In the genomic region with DNA sequence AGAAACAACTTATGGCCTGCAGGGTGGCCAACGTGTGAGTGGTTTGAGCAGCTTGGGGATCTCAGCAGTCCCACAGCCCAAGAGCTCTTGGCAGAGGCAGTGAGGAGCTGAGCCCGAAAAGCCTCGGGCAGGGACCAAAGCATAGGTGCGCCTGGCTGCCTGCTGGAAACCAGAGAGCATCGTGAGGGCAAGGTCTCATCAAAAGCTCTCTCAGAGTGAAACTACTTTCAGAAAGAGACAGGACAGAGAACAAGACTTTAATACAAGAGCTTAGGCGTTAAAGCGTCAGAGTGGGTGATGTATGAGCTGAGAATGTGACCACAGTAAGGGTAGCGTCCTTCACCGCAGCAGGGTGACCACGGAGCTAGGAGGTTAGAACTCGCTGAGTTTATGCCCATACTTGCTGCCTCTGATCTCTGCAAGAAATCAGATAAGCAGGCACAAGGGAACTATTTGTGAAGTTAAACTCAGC, we compare ENCODE assay signal across 1 cellular context.
TF ChIP-seq lines count a peak whose summit lies in the region.

No MANE protein-coding gene starts in this region.

TF ChIP-seq in GM23338, 12 proteins besides CTCF, POLR2A, EP300 and RAD21 (continued from another document):
- TF ChIP-seq, protein P1, sequence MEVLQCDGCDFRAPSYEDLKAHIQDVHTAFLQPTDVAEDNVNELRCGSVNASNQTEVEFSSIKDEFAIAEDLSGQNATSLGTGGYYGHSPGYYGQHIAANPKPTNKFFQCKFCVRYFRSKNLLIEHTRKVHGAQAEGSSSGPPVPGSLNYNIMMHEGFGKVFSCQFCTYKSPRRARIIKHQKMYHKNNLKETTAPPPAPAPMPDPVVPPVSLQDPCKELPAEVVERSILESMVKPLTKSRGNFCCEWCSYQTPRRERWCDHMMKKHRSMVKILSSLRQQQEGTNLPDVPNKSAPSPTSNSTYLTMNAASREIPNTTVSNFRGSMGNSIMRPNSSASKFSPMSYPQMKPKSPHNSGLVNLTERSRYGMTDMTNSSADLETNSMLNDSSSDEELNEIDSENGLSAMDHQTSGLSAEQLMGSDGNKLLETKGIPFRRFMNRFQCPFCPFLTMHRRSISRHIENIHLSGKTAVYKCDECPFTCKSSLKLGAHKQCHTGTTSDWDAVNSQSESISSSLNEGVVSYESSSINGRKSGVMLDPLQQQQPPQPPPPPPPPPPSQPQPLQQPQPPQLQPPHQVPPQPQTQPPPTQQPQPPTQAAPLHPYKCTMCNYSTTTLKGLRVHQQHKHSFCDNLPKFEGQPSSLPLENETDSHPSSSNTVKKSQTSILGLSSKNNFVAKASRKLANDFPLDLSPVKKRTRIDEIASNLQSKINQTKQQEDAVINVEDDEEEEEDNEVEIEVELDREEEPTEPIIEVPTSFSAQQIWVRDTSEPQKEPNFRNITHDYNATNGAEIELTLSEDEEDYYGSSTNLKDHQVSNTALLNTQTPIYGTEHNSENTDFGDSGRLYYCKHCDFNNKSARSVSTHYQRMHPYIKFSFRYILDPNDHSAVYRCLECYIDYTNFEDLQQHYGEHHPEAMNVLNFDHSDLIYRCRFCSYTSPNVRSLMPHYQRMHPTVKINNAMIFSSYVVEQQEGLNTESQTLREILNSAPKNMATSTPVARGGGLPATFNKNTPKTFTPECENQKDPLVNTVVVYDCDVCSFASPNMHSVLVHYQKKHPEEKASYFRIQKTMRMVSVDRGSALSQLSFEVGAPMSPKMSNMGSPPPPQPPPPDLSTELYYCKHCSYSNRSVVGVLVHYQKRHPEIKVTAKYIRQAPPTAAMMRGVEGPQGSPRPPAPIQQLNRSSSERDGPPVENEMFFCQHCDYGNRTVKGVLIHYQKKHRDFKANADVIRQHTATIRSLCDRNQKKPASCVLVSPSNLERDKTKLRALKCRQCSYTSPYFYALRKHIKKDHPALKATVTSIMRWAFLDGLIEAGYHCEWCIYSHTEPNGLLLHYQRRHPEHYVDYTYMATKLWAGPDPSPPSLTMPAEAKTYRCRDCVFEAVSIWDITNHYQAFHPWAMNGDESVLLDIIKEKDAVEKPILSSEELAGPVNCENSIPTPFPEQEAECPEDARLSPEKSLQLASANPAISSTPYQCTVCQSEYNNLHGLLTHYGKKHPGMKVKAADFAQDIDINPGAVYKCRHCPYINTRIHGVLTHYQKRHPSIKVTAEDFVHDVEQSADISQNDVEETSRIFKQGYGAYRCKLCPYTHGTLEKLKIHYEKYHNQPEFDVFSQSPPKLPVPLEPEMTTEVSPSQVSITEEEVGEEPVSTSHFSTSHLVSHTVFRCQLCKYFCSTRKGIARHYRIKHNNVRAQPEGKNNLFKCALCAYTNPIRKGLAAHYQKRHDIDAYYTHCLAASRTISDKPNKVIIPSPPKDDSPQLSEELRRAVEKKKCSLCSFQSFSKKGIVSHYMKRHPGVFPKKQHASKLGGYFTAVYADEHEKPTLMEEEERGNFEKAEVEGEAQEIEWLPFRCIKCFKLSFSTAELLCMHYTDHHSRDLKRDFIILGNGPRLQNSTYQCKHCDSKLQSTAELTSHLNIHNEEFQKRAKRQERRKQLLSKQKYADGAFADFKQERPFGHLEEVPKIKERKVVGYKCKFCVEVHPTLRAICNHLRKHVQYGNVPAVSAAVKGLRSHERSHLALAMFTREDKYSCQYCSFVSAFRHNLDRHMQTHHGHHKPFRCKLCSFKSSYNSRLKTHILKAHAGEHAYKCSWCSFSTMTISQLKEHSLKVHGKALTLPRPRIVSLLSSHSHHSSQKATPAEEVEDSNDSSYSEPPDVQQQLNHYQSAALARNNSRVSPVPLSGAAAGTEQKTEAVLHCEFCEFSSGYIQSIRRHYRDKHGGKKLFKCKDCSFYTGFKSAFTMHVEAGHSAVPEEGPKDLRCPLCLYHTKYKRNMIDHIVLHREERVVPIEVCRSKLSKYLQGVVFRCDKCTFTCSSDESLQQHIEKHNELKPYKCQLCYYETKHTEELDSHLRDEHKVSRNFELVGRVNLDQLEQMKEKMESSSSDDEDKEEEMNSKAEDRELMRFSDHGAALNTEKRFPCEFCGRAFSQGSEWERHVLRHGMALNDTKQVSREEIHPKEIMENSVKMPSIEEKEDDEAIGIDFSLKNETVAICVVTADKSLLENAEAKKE (CRISPR knock-in tag; IDR thresholded peaks at IDR 0.05) = no peak
- TF ChIP-seq REST (IDR thresholded peaks at IDR 0.05; ENCODE audit: unreplicated experiment) (no peak), EZH2phosphoT487 (IDR thresholded peaks at IDR 0.05; ENCODE audit: unreplicated experiment) (no peak), POLR2AphosphoS5 (IDR thresholded peaks at IDR 0.05; ENCODE audit: low read depth) (no peak), ZNF114 (CRISPR knock-in tag; IDR thresholded peaks at IDR 0.05) (no peak), STAT1 (IDR thresholded peaks at IDR 0.05; ENCODE audit: unreplicated experiment) (no peak), NANOG (IDR thresholded peaks at IDR 0.05; ENCODE audit: borderline replicate concordance) (no peak), EZH2 (IDR thresholded peaks at IDR 0.05; ENCODE audit: low read depth, unreplicated experiment) (no peak), ZNF331 (CRISPR knock-in tag; IDR thresholded peaks at IDR 0.05; ENCODE audit: low read depth) (no peak)
- TF ChIP-seq, protein P2, sequence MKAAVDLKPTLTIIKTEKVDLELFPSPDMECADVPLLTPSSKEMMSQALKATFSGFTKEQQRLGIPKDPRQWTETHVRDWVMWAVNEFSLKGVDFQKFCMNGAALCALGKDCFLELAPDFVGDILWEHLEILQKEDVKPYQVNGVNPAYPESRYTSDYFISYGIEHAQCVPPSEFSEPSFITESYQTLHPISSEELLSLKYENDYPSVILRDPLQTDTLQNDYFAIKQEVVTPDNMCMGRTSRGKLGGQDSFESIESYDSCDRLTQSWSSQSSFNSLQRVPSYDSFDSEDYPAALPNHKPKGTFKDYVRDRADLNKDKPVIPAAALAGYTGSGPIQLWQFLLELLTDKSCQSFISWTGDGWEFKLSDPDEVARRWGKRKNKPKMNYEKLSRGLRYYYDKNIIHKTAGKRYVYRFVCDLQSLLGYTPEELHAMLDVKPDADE (IDR thresholded peaks at IDR 0.05) = no peak
TF ChIP-seq in GM23338: peak in this region for 0.
